In the genomic region with DNA sequence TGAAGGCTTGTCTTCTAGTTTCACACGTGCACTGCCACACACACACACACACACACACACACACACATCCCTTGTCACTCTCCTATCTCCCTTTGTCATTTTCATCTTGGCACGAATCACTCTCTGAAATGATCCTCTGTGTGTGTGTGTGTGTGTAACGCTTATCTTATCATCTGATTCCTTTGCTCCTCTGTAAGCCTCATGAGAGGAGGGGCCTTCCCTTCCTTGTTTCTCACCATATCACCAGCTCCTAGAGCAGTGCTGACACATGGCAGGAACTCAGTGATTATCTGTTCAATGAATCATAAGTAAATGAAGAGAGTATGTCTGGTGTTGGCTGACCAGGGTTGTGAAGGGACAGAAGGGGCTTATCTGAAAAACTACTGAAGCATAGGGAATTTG, we compare ENCODE assay signal across 1 cellular context.
TF ChIP-seq lines count a peak whose summit lies in the region.

No MANE protein-coding gene starts in this region.

TF ChIP-seq in SK-N-SH, 30 proteins besides CTCF, POLR2A, EP300 and RAD21:
- peak; percentile 33; the same call in 1 of the 2 replicates for TF ChIP-seq ELF1 (IDR thresholded peaks at IDR 0.05)
- peak; percentile 96 for TF ChIP-seq RCOR1 (IDR thresholded peaks at IDR 0.05; ENCODE audit: low read length)
- peak; percentile 96 for TF ChIP-seq TCF12 (IDR thresholded peaks at IDR 0.05)
- TF ChIP-seq MEF2A (IDR thresholded peaks at IDR 0.05; ENCODE audit: borderline replicate concordance, low read depth) = no peak
- TF ChIP-seq TEAD4 (IDR thresholded peaks at IDR 0.05; ENCODE audit: borderline replicate concordance, insufficient read depth) = peak; percentile 83
- TF ChIP-seq RXRA (IDR thresholded peaks at IDR 0.05; ENCODE audit: borderline replicate concordance, low read depth) = peak; percentile 63; the same call in 1 of the 2 replicates
- TF ChIP-seq, protein P1, sequence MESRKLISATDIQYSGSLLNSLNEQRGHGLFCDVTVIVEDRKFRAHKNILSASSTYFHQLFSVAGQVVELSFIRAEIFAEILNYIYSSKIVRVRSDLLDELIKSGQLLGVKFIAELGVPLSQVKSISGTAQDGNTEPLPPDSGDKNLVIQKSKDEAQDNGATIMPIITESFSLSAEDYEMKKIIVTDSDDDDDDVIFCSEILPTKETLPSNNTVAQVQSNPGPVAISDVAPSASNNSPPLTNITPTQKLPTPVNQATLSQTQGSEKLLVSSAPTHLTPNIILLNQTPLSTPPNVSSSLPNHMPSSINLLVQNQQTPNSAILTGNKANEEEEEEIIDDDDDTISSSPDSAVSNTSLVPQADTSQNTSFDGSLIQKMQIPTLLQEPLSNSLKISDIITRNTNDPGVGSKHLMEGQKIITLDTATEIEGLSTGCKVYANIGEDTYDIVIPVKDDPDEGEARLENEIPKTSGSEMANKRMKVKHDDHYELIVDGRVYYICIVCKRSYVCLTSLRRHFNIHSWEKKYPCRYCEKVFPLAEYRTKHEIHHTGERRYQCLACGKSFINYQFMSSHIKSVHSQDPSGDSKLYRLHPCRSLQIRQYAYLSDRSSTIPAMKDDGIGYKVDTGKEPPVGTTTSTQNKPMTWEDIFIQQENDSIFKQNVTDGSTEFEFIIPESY (IDR thresholded peaks at IDR 0.05; ENCODE audit: borderline replicate concordance, low read depth) = peak; percentile 62; the same call in 1 of the 2 replicates
- TF ChIP-seq JUND (IDR thresholded peaks at IDR 0.05) = peak; percentile 84
- no peak for TF ChIP-seq NRF1 (IDR thresholded peaks at IDR 0.05; ENCODE audit: low read depth, low read length)
- TF ChIP-seq, protein P2, sequence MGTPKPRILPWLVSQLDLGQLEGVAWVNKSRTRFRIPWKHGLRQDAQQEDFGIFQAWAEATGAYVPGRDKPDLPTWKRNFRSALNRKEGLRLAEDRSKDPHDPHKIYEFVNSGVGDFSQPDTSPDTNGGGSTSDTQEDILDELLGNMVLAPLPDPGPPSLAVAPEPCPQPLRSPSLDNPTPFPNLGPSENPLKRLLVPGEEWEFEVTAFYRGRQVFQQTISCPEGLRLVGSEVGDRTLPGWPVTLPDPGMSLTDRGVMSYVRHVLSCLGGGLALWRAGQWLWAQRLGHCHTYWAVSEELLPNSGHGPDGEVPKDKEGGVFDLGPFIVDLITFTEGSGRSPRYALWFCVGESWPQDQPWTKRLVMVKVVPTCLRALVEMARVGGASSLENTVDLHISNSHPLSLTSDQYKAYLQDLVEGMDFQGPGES (IDR thresholded peaks at IDR 0.05; ENCODE audit: low read depth, low read length) = no peak
- TF ChIP-seq POLR2AphosphoS5 (IDR thresholded peaks at IDR 0.05; ENCODE audit: low read depth, low read length) = peak; percentile 60; the same call in 1 of the 2 replicates
- TF ChIP-seq, protein P3, sequence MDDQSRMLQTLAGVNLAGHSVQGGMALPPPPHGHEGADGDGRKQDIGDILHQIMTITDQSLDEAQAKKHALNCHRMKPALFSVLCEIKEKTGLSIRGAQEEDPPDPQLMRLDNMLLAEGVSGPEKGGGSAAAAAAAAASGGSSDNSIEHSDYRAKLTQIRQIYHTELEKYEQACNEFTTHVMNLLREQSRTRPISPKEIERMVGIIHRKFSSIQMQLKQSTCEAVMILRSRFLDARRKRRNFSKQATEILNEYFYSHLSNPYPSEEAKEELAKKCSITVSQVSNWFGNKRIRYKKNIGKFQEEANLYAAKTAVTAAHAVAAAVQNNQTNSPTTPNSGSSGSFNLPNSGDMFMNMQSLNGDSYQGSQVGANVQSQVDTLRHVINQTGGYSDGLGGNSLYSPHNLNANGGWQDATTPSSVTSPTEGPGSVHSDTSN (IDR thresholded peaks at IDR 0.05) = peak; percentile 87
- TF ChIP-seq, protein P4, sequence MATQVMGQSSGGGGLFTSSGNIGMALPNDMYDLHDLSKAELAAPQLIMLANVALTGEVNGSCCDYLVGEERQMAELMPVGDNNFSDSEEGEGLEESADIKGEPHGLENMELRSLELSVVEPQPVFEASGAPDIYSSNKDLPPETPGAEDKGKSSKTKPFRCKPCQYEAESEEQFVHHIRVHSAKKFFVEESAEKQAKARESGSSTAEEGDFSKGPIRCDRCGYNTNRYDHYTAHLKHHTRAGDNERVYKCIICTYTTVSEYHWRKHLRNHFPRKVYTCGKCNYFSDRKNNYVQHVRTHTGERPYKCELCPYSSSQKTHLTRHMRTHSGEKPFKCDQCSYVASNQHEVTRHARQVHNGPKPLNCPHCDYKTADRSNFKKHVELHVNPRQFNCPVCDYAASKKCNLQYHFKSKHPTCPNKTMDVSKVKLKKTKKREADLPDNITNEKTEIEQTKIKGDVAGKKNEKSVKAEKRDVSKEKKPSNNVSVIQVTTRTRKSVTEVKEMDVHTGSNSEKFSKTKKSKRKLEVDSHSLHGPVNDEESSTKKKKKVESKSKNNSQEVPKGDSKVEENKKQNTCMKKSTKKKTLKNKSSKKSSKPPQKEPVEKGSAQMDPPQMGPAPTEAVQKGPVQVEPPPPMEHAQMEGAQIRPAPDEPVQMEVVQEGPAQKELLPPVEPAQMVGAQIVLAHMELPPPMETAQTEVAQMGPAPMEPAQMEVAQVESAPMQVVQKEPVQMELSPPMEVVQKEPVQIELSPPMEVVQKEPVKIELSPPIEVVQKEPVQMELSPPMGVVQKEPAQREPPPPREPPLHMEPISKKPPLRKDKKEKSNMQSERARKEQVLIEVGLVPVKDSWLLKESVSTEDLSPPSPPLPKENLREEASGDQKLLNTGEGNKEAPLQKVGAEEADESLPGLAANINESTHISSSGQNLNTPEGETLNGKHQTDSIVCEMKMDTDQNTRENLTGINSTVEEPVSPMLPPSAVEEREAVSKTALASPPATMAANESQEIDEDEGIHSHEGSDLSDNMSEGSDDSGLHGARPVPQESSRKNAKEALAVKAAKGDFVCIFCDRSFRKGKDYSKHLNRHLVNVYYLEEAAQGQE (IDR thresholded peaks at IDR 0.05; ENCODE audit: low read depth, low read length) = no peak
- TF ChIP-seq, protein P5, sequence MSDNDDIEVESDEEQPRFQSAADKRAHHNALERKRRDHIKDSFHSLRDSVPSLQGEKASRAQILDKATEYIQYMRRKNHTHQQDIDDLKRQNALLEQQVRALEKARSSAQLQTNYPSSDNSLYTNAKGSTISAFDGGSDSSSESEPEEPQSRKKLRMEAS (IDR thresholded peaks at IDR 0.05; ENCODE audit: low read depth) = peak; percentile 73; the same call in 1 of the 2 replicates
- TF ChIP-seq RFX5 (IDR thresholded peaks at IDR 0.05; ENCODE audit: low read length) = no peak
- peak; percentile 65 for TF ChIP-seq CHD2 (IDR thresholded peaks at IDR 0.05; ENCODE audit: low read length, partially characterized antibody)
- peak; percentile 68; the same call in 1 of the 2 replicates for TF ChIP-seq FOSL2 (IDR thresholded peaks at IDR 0.05; ENCODE audit: borderline replicate concordance, low read depth)
- TF ChIP-seq EZH2phosphoT487 (IDR thresholded peaks at IDR 0.05; ENCODE audit: borderline replicate concordance, low read depth) = no peak
- no peak for TF ChIP-seq SMC3 (IDR thresholded peaks at IDR 0.05; ENCODE audit: low read depth, low read length)
- TF ChIP-seq MXI1 (IDR thresholded peaks at IDR 0.05; ENCODE audit: low read depth, low read length) = peak; percentile 87
- peak; percentile 100 for TF ChIP-seq GATA2 (CRISPR knock-in tag; IDR thresholded peaks at IDR 0.05)
- no peak for TF ChIP-seq TAF1 (IDR thresholded peaks at IDR 0.05; ENCODE audit: borderline replicate concordance, low read depth, low read length)
- 0 out of 2 replicates have a peak, but pooled peaks have one; percentile 63 for TF ChIP-seq FOXM1 (IDR thresholded peaks at IDR 0.05; ENCODE audit: low read depth)
- peak; percentile 96 for TF ChIP-seq FOXJ3 (CRISPR knock-in tag; IDR thresholded peaks at IDR 0.05)
- peak; percentile 73 for TF ChIP-seq NFIC (IDR thresholded peaks at IDR 0.05; ENCODE audit: borderline replicate concordance)
